ENCODE assay signal across 7 cellular contexts in the genomic region with DNA sequence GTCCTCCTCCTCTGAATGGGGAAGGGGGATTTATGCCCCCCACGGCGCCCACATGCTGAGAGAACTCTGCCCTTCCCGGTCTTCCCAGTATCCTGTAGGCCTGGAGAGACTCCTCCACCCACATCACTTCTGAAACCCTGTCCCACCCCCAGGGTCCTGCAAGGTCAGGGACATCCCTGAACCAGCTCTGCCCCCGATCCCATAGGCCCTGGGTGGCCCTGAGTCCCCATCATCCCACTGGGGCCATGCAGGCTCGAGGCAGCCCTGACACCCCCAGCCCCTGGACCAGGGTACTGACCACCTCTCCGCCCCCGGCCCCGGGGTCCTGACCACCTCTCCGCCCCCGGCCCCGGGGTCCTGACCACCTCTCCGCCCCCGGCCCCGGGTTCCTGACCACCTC. TPM values are rescaled to one million over a fixed set of nuclear protein-coding genes. Genes with fewer than 3 reads are reported as not detected.
"Had no signal": no experiment of that assay in that cellular context is flagged by ENCODE, and none has a peak within 500 bp of the region (broad histone marks: within the 10 kb centered on the region; RNA-seq: fewer than 3 reads in every experiment).

No MANE protein-coding gene starts in this region.

- H3K27ac ChIP-seq: HL-60 had no signal

- H3K4me3 ChIP-seq: GM23338 had no signal

- DNase-seq: H9, HCEC 1CT, KBM-7 had no signal

- ATAC-seq: GM23338, HepG2 had no signal

RNA-seq across cellular contexts. Expression of gene B4GALNT4, which starts 11.7 kb away (rescaled TPM):
- polyA plus RNA-seq: IgD-negative memory B cell had no signal

RNA-seq across cellular contexts. Expression of gene PKP3, which starts 13.0 kb away (rescaled TPM):
- polyA plus RNA-seq: IgD-negative memory B cell had no signal
